In the genomic region with DNA sequence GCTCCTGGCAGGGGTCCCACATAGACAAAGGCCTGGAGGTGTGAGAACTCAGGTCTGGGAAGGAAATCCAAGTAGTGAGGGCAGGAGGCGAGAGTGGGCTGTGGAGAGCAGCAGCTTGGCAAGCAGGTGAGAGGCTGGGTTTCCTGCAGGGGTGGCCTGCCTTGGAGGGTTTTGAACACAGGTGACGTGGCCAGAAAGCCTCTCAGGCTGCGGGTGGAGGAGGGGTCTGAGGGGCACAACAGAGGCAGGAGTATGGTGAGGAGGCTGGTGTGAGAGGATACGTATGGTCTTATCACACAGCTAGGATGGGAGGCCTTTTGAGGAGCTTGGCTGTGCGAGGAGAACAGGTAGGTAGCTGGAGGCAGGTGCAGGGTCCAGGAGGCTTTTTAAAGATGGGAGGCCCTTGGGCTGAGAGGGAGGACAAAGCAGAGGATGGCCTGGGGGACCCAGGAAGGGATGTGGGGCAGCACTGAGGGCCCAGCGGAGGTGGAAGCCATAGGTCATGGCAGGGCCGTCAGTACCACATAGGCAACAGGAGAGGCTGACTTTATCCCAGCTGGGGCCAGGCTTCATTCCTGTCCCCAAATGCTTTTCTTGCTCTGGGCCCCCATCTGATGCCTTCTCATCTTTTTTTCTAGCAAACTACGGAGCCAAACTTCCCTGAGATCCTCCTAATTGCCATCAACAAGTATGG, we compare ENCODE assay signal across 1 cellular context.
TF ChIP-seq lines count a peak whose summit lies in the region.

No MANE protein-coding gene starts in this region.

TF ChIP-seq in WTC11, 78 proteins besides CTCF, POLR2A, EP300 and RAD21 (continued from another document):
- TF ChIP-seq, protein P1, sequence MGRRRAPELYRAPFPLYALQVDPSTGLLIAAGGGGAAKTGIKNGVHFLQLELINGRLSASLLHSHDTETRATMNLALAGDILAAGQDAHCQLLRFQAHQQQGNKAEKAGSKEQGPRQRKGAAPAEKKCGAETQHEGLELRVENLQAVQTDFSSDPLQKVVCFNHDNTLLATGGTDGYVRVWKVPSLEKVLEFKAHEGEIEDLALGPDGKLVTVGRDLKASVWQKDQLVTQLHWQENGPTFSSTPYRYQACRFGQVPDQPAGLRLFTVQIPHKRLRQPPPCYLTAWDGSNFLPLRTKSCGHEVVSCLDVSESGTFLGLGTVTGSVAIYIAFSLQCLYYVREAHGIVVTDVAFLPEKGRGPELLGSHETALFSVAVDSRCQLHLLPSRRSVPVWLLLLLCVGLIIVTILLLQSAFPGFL (CRISPR knock-in tag; IDR thresholded peaks at IDR 0.05; ENCODE audit: borderline replicate concordance) = no peak
- no peak for TF ChIP-seq ZNF232 (CRISPR knock-in tag; IDR thresholded peaks at IDR 0.05)
- no peak for TF ChIP-seq NR3C1 (CRISPR knock-in tag; conservative IDR thresholded peaks at IDR 0.05; ENCODE audit: low read depth)
- no peak for TF ChIP-seq RELA (CRISPR knock-in tag; IDR thresholded peaks at IDR 0.05; ENCODE audit: borderline replicate concordance)
TF ChIP-seq in WTC11: peak in this region for 0.
